10 cellular contexts compared by ENCODE assay signal in genomic region chr4:48375651-48376291, GRCh38. TPM values are rescaled to one million over a fixed set of nuclear protein-coding genes. Genes with fewer than 3 reads are reported as not detected.
A peak's percentile ranks its signal among the peaks of the same experiment; 100 is the strongest.
DNase-seq lines count a peak whose midpoint lies in the region; ATAC-seq, FAIRE-seq and TF ChIP-seq lines count a peak whose summit lies in the region.
"Had no signal": no experiment of that assay in that cellular context is flagged by ENCODE, and none has a peak within 500 bp of the region (broad histone marks: within the 10 kb centered on the region; RNA-seq: fewer than 3 reads in every experiment).

No MANE protein-coding gene starts in this region.

- peak; percentile 20 for FAIRE-seq in RCC 7860 (lab: Jason Lieb, UNC)
- FAIRE-seq: A204.1 had no signal

- H3K9me3 ChIP-seq in suprapubic skin: no peaks in the 10 kb centered on the region

- no peaks in the 10 kb centered on the region for H3K27me3 ChIP-seq in suprapubic skin

- no peak for TF ChIP-seq POLR2A in suprapubic skin (IDR thresholded peaks at IDR 0.05)

- TF ChIP-seq EP300 in suprapubic skin (IDR thresholded peaks at IDR 0.05): no peak

- no peaks in the 10 kb centered on the region for H3K36me3 ChIP-seq in suprapubic skin

- no peak for ATAC-seq in GM21515 (IDR thresholded peaks at IDR 0.05; ENCODE audit: unreplicated experiment)

- WGBS in suprapubic skin: 62% methylated on average over 6 of the region's 6 CpGs

- DNase-seq in DMS 273 (lab: John Stamatoyannopoulos, UW; ENCODE audit: unreplicated experiment) (peak; percentile 7), DMS 273 treated with DMSO at 0.1 percent for 48 hours (lab: John Stamatoyannopoulos, UW) (no peak), RCC 7860 (ENCODE audit: low spot score) (peak; percentile 8), fibroblast of villous mesenchyme (ENCODE audit: low read depth) (peak; percentile 95), suprapubic skin (ENCODE audit: low spot score in 2 of 2) (no peak), OCI-M2 (lab: John Stamatoyannopoulos, UW; ENCODE audit: unreplicated experiment) (no peak)
- no peak for DNase-seq in activated effector memory CD4-positive, alpha-beta T cell treated with Interleukin-2 at 50 U/mL for 16 hours
- DNase-seq: NCI-H146 had no signal

- peak overlapping the region; percentile 23 for H3K27ac ChIP-seq in suprapubic skin

- peaks cover 28% of the 10 kb centered on the region for H3K4me1 ChIP-seq in suprapubic skin

- H3K4me3 ChIP-seq in fibroblast of villous mesenchyme (ENCODE audit: low read depth, low read length) (no peak overlapping the region), suprapubic skin (no peak overlapping the region)

- TF ChIP-seq CTCF in fibroblast of villous mesenchyme (IDR thresholded peaks at IDR 0.05; ENCODE audit: insufficient read depth, low read depth, low read length) (no peak), suprapubic skin (IDR thresholded peaks at IDR 0.05) (no peak)

RNA-seq across cellular contexts. Expression of gene SLAIN2, which starts 34.4 kb away (rescaled TPM):
- total RNA-seq in fibroblast of villous mesenchyme (31.6 and 99.7 TPM in 2 replicates), suprapubic skin (100 to 1,000 TPM in 3 of 4 donors, 10 to 100 TPM in 1; 84.7 to 167 (median 147) TPM)

Comparison
In these comparisons a context has a peak if more than half of its experiments do, and no peak if none do; other contexts are left out.
1. DNase-seq: peak in DMS 273 (single experiment), RCC 7860 (single experiment) and fibroblast of villous mesenchyme (single experiment); none in DMS 273 treated with DMSO at 0.1 percent for 48 hours (single experiment), suprapubic skin (0 of 2), activated effector memory CD4-positive, alpha-beta T cell treated with Interleukin-2 at 50 U/mL for 16 hours (single experiment) and OCI-M2 (single experiment).